Comparison of ENCODE assay signal across 1 cellular context in the genomic region with DNA sequence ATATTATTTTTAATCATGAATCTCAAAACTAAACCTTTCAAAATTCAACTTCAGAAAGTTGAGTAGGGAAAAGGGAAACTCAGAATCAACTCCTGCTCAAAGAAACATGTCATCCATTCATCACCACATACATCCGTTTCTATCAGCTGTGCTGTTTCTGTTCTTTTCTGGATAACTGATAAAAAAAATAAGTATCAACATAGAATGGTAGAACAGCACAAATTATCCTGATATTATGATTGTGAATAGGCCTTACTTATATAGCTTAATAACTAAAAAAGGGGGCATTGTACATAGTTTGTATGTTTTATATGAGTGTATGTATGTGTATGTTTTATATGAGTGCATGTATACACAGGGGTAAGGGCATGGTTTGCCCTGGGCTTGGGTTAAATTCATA.
TF ChIP-seq lines count a peak whose summit lies in the region.

No MANE protein-coding gene starts in this region.

TF ChIP-seq in GM23338, 12 proteins besides CTCF, POLR2A, EP300 and RAD21:
- TF ChIP-seq, protein P1, sequence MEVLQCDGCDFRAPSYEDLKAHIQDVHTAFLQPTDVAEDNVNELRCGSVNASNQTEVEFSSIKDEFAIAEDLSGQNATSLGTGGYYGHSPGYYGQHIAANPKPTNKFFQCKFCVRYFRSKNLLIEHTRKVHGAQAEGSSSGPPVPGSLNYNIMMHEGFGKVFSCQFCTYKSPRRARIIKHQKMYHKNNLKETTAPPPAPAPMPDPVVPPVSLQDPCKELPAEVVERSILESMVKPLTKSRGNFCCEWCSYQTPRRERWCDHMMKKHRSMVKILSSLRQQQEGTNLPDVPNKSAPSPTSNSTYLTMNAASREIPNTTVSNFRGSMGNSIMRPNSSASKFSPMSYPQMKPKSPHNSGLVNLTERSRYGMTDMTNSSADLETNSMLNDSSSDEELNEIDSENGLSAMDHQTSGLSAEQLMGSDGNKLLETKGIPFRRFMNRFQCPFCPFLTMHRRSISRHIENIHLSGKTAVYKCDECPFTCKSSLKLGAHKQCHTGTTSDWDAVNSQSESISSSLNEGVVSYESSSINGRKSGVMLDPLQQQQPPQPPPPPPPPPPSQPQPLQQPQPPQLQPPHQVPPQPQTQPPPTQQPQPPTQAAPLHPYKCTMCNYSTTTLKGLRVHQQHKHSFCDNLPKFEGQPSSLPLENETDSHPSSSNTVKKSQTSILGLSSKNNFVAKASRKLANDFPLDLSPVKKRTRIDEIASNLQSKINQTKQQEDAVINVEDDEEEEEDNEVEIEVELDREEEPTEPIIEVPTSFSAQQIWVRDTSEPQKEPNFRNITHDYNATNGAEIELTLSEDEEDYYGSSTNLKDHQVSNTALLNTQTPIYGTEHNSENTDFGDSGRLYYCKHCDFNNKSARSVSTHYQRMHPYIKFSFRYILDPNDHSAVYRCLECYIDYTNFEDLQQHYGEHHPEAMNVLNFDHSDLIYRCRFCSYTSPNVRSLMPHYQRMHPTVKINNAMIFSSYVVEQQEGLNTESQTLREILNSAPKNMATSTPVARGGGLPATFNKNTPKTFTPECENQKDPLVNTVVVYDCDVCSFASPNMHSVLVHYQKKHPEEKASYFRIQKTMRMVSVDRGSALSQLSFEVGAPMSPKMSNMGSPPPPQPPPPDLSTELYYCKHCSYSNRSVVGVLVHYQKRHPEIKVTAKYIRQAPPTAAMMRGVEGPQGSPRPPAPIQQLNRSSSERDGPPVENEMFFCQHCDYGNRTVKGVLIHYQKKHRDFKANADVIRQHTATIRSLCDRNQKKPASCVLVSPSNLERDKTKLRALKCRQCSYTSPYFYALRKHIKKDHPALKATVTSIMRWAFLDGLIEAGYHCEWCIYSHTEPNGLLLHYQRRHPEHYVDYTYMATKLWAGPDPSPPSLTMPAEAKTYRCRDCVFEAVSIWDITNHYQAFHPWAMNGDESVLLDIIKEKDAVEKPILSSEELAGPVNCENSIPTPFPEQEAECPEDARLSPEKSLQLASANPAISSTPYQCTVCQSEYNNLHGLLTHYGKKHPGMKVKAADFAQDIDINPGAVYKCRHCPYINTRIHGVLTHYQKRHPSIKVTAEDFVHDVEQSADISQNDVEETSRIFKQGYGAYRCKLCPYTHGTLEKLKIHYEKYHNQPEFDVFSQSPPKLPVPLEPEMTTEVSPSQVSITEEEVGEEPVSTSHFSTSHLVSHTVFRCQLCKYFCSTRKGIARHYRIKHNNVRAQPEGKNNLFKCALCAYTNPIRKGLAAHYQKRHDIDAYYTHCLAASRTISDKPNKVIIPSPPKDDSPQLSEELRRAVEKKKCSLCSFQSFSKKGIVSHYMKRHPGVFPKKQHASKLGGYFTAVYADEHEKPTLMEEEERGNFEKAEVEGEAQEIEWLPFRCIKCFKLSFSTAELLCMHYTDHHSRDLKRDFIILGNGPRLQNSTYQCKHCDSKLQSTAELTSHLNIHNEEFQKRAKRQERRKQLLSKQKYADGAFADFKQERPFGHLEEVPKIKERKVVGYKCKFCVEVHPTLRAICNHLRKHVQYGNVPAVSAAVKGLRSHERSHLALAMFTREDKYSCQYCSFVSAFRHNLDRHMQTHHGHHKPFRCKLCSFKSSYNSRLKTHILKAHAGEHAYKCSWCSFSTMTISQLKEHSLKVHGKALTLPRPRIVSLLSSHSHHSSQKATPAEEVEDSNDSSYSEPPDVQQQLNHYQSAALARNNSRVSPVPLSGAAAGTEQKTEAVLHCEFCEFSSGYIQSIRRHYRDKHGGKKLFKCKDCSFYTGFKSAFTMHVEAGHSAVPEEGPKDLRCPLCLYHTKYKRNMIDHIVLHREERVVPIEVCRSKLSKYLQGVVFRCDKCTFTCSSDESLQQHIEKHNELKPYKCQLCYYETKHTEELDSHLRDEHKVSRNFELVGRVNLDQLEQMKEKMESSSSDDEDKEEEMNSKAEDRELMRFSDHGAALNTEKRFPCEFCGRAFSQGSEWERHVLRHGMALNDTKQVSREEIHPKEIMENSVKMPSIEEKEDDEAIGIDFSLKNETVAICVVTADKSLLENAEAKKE (CRISPR knock-in tag; IDR thresholded peaks at IDR 0.05): no peak
- TF ChIP-seq POLR2AphosphoS5 (IDR thresholded peaks at IDR 0.05; ENCODE audit: low read depth): no peak
- no peak for TF ChIP-seq STAT1 (IDR thresholded peaks at IDR 0.05; ENCODE audit: unreplicated experiment)
- no peak for TF ChIP-seq CREB1 (CRISPR knock-in tag; IDR thresholded peaks at IDR 0.05; ENCODE audit: low read depth)
- TF ChIP-seq JUNB (IDR thresholded peaks at IDR 0.05; ENCODE audit: unreplicated experiment): no peak
- no peak for TF ChIP-seq ZNF114 (CRISPR knock-in tag; IDR thresholded peaks at IDR 0.05)
- TF ChIP-seq NANOG (IDR thresholded peaks at IDR 0.05; ENCODE audit: borderline replicate concordance): no peak
- TF ChIP-seq, protein P2, sequence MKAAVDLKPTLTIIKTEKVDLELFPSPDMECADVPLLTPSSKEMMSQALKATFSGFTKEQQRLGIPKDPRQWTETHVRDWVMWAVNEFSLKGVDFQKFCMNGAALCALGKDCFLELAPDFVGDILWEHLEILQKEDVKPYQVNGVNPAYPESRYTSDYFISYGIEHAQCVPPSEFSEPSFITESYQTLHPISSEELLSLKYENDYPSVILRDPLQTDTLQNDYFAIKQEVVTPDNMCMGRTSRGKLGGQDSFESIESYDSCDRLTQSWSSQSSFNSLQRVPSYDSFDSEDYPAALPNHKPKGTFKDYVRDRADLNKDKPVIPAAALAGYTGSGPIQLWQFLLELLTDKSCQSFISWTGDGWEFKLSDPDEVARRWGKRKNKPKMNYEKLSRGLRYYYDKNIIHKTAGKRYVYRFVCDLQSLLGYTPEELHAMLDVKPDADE (IDR thresholded peaks at IDR 0.05): no peak
- TF ChIP-seq, protein P3, sequence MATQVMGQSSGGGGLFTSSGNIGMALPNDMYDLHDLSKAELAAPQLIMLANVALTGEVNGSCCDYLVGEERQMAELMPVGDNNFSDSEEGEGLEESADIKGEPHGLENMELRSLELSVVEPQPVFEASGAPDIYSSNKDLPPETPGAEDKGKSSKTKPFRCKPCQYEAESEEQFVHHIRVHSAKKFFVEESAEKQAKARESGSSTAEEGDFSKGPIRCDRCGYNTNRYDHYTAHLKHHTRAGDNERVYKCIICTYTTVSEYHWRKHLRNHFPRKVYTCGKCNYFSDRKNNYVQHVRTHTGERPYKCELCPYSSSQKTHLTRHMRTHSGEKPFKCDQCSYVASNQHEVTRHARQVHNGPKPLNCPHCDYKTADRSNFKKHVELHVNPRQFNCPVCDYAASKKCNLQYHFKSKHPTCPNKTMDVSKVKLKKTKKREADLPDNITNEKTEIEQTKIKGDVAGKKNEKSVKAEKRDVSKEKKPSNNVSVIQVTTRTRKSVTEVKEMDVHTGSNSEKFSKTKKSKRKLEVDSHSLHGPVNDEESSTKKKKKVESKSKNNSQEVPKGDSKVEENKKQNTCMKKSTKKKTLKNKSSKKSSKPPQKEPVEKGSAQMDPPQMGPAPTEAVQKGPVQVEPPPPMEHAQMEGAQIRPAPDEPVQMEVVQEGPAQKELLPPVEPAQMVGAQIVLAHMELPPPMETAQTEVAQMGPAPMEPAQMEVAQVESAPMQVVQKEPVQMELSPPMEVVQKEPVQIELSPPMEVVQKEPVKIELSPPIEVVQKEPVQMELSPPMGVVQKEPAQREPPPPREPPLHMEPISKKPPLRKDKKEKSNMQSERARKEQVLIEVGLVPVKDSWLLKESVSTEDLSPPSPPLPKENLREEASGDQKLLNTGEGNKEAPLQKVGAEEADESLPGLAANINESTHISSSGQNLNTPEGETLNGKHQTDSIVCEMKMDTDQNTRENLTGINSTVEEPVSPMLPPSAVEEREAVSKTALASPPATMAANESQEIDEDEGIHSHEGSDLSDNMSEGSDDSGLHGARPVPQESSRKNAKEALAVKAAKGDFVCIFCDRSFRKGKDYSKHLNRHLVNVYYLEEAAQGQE (IDR thresholded peaks at IDR 0.05; ENCODE audit: unreplicated experiment): no peak
TF ChIP-seq in GM23338: peak in this region for 0.
